28 cellular contexts compared by ENCODE assay signal in genomic region chr17:50548831-50549230, GRCh38. TPM values are rescaled to one million over a fixed set of nuclear protein-coding genes. Genes with fewer than 3 reads are reported as not detected.
DNase-seq lines count a peak whose midpoint lies in the region; ATAC-seq and TF ChIP-seq lines count a peak whose summit lies in the region.
"Had no signal": no experiment of that assay in that cellular context is flagged by ENCODE, and none has a peak within 500 bp of the region (broad histone marks: within the 10 kb centered on the region; RNA-seq: fewer than 3 reads in every experiment).

No MANE protein-coding gene starts in this region.

- CTCF ChIA-PET in Panc1 (lab: Charles Lee): interaction anchor here (3.6 kb wide), 1 partner anchor 77 kb away, joined by 15 read pairs; no protein-coding TSS in a partner anchor

- H3K9me3 ChIP-seq in Panc1 (ENCODE audit: control insufficient read depth, insufficient read depth, low read depth, low read length): no peaks in the 10 kb centered on the region
- H3K9me3 ChIP-seq: BLaER1 treated with 17β-estradiol and CSF1 and Interleukin-3, amounts not matched to agents 10 nM and 100 nM; HAP-1; SJSA1 had no signal

- H3K27ac Mint-ChIP-seq in T-helper 1 cell treated with Interleukin-12 subunit alpha and Interleukin-12 subunit beta and Interleukin-4 antibody, amounts not matched to agents 30 μg/mL and 1 μg/mL, for 36 hours: no peak overlapping the region
- H3K27ac Mint-ChIP-seq in memory B cell: no peak overlapping the region
- H3K27ac Mint-ChIP-seq: CD4-positive, alpha-beta T cell; GM23338 had no signal

- TF ChIP-seq CTCF in Panc1 (IDR thresholded peaks at IDR 0.05): no peak

- no peaks in the 10 kb centered on the region for H3K9me3 Mint-ChIP-seq in T-helper 1 cell treated with Interleukin-12 subunit alpha and Interleukin-12 subunit beta and Interleukin-4 antibody, amounts not matched to agents 30 μg/mL and 1 μg/mL, for 36 hours
- no peaks in the 10 kb centered on the region for H3K9me3 Mint-ChIP-seq in memory B cell
- H3K9me3 Mint-ChIP-seq: CD4-positive, alpha-beta T cell; GM23338 had no signal

- no peaks in the 10 kb centered on the region for H3K36me3 ChIP-seq in Panc1 (ENCODE audit: control insufficient read depth, insufficient read depth, low read length)
- H3K36me3 ChIP-seq: BLaER1 treated with 17β-estradiol and CSF1 and Interleukin-3, amounts not matched to agents 10 nM and 100 nM had no signal

- POLR2A ChIA-PET in Panc1 (lab: Charles Lee): no interaction called here

- in situ Hi-C loops in Panc1 (cut with HindIII; ENCODE audit: low pct_unique_long_range_greater_than_20kb, low sequenced_read_pairs): no loop called here

- ATAC-seq in Panc1 (no peak), memory B cell (ENCODE audit: low read depth) (no peak), HG03045 (IDR thresholded peaks at IDR 0.05; ENCODE audit: unreplicated experiment) (no peak)
- ATAC-seq: GM23338, Right ventricle myocardium inferior had no signal

- no peaks in the 10 kb centered on the region for H3K27me3 ChIP-seq in Panc1 (ENCODE audit: control insufficient read depth, insufficient read depth, low read length)
- H3K27me3 ChIP-seq: BLaER1 treated with 17β-estradiol and CSF1 and Interleukin-3, amounts not matched to agents 10 nM and 100 nM; SJSA1 had no signal

- H3K36me3 Mint-ChIP-seq in T-helper 1 cell treated with Interleukin-12 subunit alpha and Interleukin-12 subunit beta and Interleukin-4 antibody, amounts not matched to agents 30 μg/mL and 1 μg/mL, for 36 hours (ENCODE audit: low read depth): no peaks in the 10 kb centered on the region
- peaks cover 5% of the 10 kb centered on the region for H3K36me3 Mint-ChIP-seq in memory B cell

- intact Hi-C loops in Panc1 (cut with micrococcal nuclease; ENCODE audit: unreplicated experiment): loop anchor here (5.0 kb wide), 1 partner anchor 293 kb away; no protein-coding TSS in a partner anchor

- peak overlapping the region; percentile 4; the same call in 1 of the 2 replicates for H3K27ac ChIP-seq in Panc1 (ENCODE audit: low read length)
- H3K27ac ChIP-seq: BLaER1 treated with 17β-estradiol and CSF1 and Interleukin-3, amounts not matched to agents 10 nM and 100 nM; HL-60; SJSA1 had no signal

- BruUV-seq in Panc1 (replicated peaks; lab: Mats Ljungman, UMichigan): no TSS peak

- peak overlapping the region; percentile 9 for H3K4me3 Mint-ChIP-seq in T-helper 1 cell treated with Interleukin-12 subunit alpha and Interleukin-12 subunit beta and Interleukin-4 antibody, amounts not matched to agents 30 μg/mL and 1 μg/mL, for 36 hours
- peak overlapping the region; percentile 12 for H3K4me3 Mint-ChIP-seq in memory B cell
- H3K4me3 Mint-ChIP-seq: CD4-positive, alpha-beta T cell; GM23338 had no signal

- no peak overlapping the region for H3K4me3 ChIP-seq in Panc1 (ENCODE audit: low read depth in 2 of 2, low read length in 2 of 2)
- H3K4me3 ChIP-seq: BLaER1 treated with 17β-estradiol and CSF1 and Interleukin-3, amounts not matched to agents 10 nM and 100 nM; GM23338; HAP-1; SJSA1 had no signal

- peaks cover 21% of the 10 kb centered on the region for H3K27me3 Mint-ChIP-seq in T-helper 1 cell treated with Interleukin-12 subunit alpha and Interleukin-12 subunit beta and Interleukin-4 antibody, amounts not matched to agents 30 μg/mL and 1 μg/mL, for 36 hours (ENCODE audit: low read depth)
- H3K27me3 Mint-ChIP-seq in memory B cell: peaks cover 7% of the 10 kb centered on the region

- DNase-seq in T-helper 1 cell (no peak), Panc1 (ENCODE audit: low read depth, low spot score) (no peak), memory B cell (ENCODE audit: low spot score in 2 of 2) (no peak), kidney tubule cell (ENCODE audit: low spot score) (no peak), glomerular visceral epithelial cell (ENCODE audit: extremely low spot score) (no peak)
- DNase-seq in central memory CD4-positive, alpha-beta T cell: no peak
- DNase-seq: 8988T; CD4-positive, alpha-beta T cell; DMS53; Karpas-422; MV-4-11; NCI-H1105; NCI-H1436 treated with DMSO at 0.1 percent for 48 hours; NCI-H187 treated with DMSO at 0.1 percent for 48 hours; NCI-H2171 treated with DMSO at 0.1 percent for 48 hours; NCI-H345; NCI-H510A treated with DMSO at 0.1 percent for 48 hours had no signal

- H3K4me1 ChIP-seq in Panc1 (ENCODE audit: control insufficient read depth, insufficient read depth, low read length): peaks cover 12% of the 10 kb centered on the region

- peaks cover 6% of the 10 kb centered on the region for H3K4me1 Mint-ChIP-seq in T-helper 1 cell treated with Interleukin-12 subunit alpha and Interleukin-12 subunit beta and Interleukin-4 antibody, amounts not matched to agents 30 μg/mL and 1 μg/mL, for 36 hours (ENCODE audit: low read depth)
- peaks cover 15% of the 10 kb centered on the region for H3K4me1 Mint-ChIP-seq in memory B cell

RNA-seq across cellular contexts. Expression of gene SPATA20, which starts 1.9 kb away (rescaled TPM):
- total RNA-seq in Panc1 (2021; ENCODE audit: unreplicated experiment): 82.2 TPM
- 77.3 TPM for polyA plus RNA-seq in Panc1 (2012; ENCODE audit: insufficient read length)

RNA-seq across cellular contexts. Expression of gene CACNA1G, which starts 11.7 kb away (rescaled TPM):
- total RNA-seq in Panc1 (2021; ENCODE audit: unreplicated experiment): 10.0 TPM
- 9.7 TPM for polyA plus RNA-seq in Panc1 (2012; ENCODE audit: insufficient read length)
- total RNA-seq: CD4-positive, alpha-beta T cell had no signal

RNA-seq across cellular contexts. Expression of gene EPN3, which starts 16.3 kb away (rescaled TPM):
- total RNA-seq in Panc1 (2021; ENCODE audit: unreplicated experiment): 0.92 TPM
- 0.67 TPM for polyA plus RNA-seq in Panc1 (2012; ENCODE audit: insufficient read length)
- total RNA-seq: CD4-positive, alpha-beta T cell; Daoy had no signal
- polyA plus RNA-seq: AG04450 had no signal

RNA-seq across cellular contexts. Expression of gene MYCBPAP, which starts 40.6 kb away (rescaled TPM):
- 2.2 TPM for total RNA-seq in Panc1 (2021; ENCODE audit: unreplicated experiment)
- polyA plus RNA-seq in Panc1 (2012; ENCODE audit: insufficient read length): 3.7 TPM
- total RNA-seq: M059J, SJSA1 had no signal
